16 cellular contexts compared by ENCODE assay signal in the genomic region with DNA sequence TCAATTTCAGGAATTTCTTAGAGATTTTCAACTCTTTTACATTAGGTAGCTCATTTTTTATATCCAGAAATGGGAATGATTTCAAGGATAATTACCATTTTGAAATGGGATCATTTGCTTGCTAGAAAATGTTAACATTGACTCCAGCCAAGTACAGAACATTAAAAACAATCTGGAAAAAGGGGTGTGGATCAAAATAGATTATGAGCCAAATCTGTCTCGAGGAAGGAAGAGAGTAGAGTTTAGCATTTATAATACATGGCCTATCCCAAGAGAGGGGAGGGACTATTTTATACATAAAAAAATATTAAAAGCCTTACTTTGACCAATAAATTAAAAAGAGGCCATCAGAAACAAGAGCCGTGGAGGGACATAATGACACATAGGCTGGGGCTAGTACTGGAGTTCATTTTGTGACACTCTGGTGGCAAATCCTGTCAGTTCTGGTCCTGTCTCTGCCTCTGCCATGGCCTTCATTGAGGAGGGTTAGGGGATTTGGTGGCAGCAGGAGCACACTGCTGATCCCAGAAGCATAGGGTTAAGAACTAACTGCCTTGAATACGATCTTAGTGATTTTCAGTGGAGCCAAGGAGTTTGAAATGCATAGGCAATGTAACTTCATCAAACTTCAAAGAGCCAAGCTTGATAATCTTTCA. TPM values are rescaled to one million over a fixed set of nuclear protein-coding genes. Genes with fewer than 3 reads are reported as not detected.
DNase-seq lines count a peak whose midpoint lies in the region; ATAC-seq and TF ChIP-seq lines count a peak whose summit lies in the region.
"Had no signal": no experiment of that assay in that cellular context is flagged by ENCODE, and none has a peak within 500 bp of the region (broad histone marks: within the 10 kb centered on the region; RNA-seq: fewer than 3 reads in every experiment).

No MANE protein-coding gene starts in this region.

- peak in 1 of 2 donors; percentile 11 for TF ChIP-seq POLR2A in adrenal gland (IDR thresholded peaks at IDR 0.05)

- no peaks in the 10 kb centered on the region for H3K9me3 ChIP-seq in adrenal gland (replicated peaks in 1 of 3)
- no peaks in the 10 kb centered on the region for H3K9me3 ChIP-seq in hepatocyte (ENCODE audit: low read depth)
- H3K9me3 ChIP-seq in skeletal muscle tissue (ENCODE audit: control insufficient read depth in 3 of 3, low read length in 3 of 3), result no peaks in the 10 kb centered on the region
- H3K9me3 ChIP-seq: prostate gland had no signal

- 17 to 23% (median 21%) methylated on average over 3 of the region's 3 CpGs for WGBS in adrenal gland, 4 donors
- WGBS in hepatocyte (ENCODE audit: low lambda C conversion rate, missing lambda C conversion rate), result 63% methylated on average over 3 of the region's 3 CpGs

- intact Hi-C loops in adrenal gland (cut with DNase I), result no loop called here

- H3K27me3 ChIP-seq in GM23338 (ENCODE audit: insufficient read depth) (no peaks in the 10 kb centered on the region), adrenal gland (no peaks in the 10 kb centered on the region), hepatocyte (no peaks in the 10 kb centered on the region), skeletal muscle tissue (ENCODE audit: control insufficient read depth in 3 of 3, insufficient read depth in 3 of 3, low read length in 3 of 3) (no peaks in the 10 kb centered on the region)
- H3K27me3 ChIP-seq: BLaER1 had no signal

- H3K4me3 ChIP-seq in GM23338 (no peak overlapping the region), adrenal gland (no peak overlapping the region), hepatocyte (no peak overlapping the region), skeletal muscle tissue (ENCODE audit: low read length in 3 of 3) (peak overlapping the region in 1 of 3 donors; percentile 9)
- H3K4me3 ChIP-seq: BLaER1, prostate gland had no signal

- H3K9me3 Mint-ChIP-seq in GM23338, result peaks cover 8% of the 10 kb centered on the region; the same call in 2 of the 3 replicates

- H3K27ac ChIP-seq in GM23338 (ENCODE audit: low read depth) (no peak overlapping the region), adrenal gland (peak overlapping the region; percentile 1 to 39 (median 25)), hepatocyte (peak overlapping the region; percentile 8), skeletal muscle tissue (ENCODE audit: low read depth, low read length) (peak overlapping the region; percentile 54)
- H3K27ac ChIP-seq: BLaER1, prostate gland had no signal

- no peak for DNase-seq in GM23338 (ENCODE audit: low spot score)
- no peak for DNase-seq in adrenal gland
- no peak for DNase-seq in hepatocyte (ENCODE audit: low spot score)
- no peak for DNase-seq in SHP77 treated with DMSO at 0.1 percent for 48 hours (lab: John Stamatoyannopoulos, UW)
- no peak for DNase-seq in NCI-H1436 treated with DMSO at 0.1 percent for 48 hours (lab: John Stamatoyannopoulos, UW)
- DNase-seq: activated CD4-positive, alpha-beta T cell treated with anti-CD3 and anti-CD28 coated beads, Interleukin-2, amount 10 ng/mL, durations not matched to agents 24 days and 14 days; activated naive CD8-positive, alpha-beta T cell treated with anti-CD3 and anti-CD28 coated beads, Interleukin-2, amount 10 ng/mL, durations not matched to agents 7 days and 5 days; DMS79 treated with DMSO at 0.1 percent for 48 hours; head of caudate nucleus; KG1; NCI-H1092 treated with DMSO at 0.1 percent for 48 hours; SIG-M5 had no signal

- H3K27me3 Mint-ChIP-seq in GM23338 (ENCODE audit: insufficient read depth, low read depth, poor library complexity), result peaks cover 2% of the 10 kb centered on the region
- H3K27me3 Mint-ChIP-seq: activated CD4-positive, alpha-beta T cell treated with anti-CD3 and anti-CD28 coated beads, Interleukin-2, amount 10 ng/mL, durations not matched to agents 24 days and 14 days; activated naive CD8-positive, alpha-beta T cell treated with anti-CD3 and anti-CD28 coated beads, Interleukin-2, amount 10 ng/mL, durations not matched to agents 7 days and 5 days had no signal

- peaks cover 9% of the 10 kb centered on the region; the same call in 1 of the 2 replicates for H3K4me1 ChIP-seq in GM23338 (ENCODE audit: insufficient read depth)
- peaks cover 18 to 32% of the 10 kb centered on the region in 2 donors for H3K4me1 ChIP-seq in adrenal gland (replicated peaks in 1 of 2)
- peaks cover 4% of the 10 kb centered on the region for H3K4me1 ChIP-seq in hepatocyte (ENCODE audit: insufficient read depth)
- H3K4me1 ChIP-seq in skeletal muscle tissue (ENCODE audit: control insufficient read depth in 3 of 3, insufficient read depth in 3 of 3, low read length in 3 of 3), result peaks cover 15 to 27% (median 18%) of the 10 kb centered on the region in 3 donors
- H3K4me1 ChIP-seq: BLaER1 had no signal

- H2AFZ ChIP-seq in GM23338 (no peak overlapping the region), hepatocyte (no peak overlapping the region)

- H4K20me1 ChIP-seq in GM23338 (replicated peaks; ENCODE audit: insufficient read depth), result peaks cover 87% of the 10 kb centered on the region
- H4K20me1 ChIP-seq in hepatocyte (ENCODE audit: insufficient read depth, poor library complexity, severe bottlenecking), result peaks cover 93% of the 10 kb centered on the region

- no peak overlapping the region for H3K4me3 Mint-ChIP-seq in GM23338
- H3K4me3 Mint-ChIP-seq: activated CD4-positive, alpha-beta T cell treated with anti-CD3 and anti-CD28 coated beads, Interleukin-2, amount 10 ng/mL, durations not matched to agents 24 days and 14 days; activated naive CD8-positive, alpha-beta T cell treated with anti-CD3 and anti-CD28 coated beads, Interleukin-2, amount 10 ng/mL, durations not matched to agents 7 days and 5 days had no signal

- no peaks in the 10 kb centered on the region for H3K9me2 ChIP-seq in GM23338 (ENCODE audit: insufficient read depth)
- no peaks in the 10 kb centered on the region for H3K9me2 ChIP-seq in hepatocyte (replicated peaks; ENCODE audit: insufficient read depth)

- peaks cover 100% of the 10 kb centered on the region for H3K79me2 ChIP-seq in GM23338 (replicated peaks; ENCODE audit: insufficient read depth)
- peaks cover 100% of the 10 kb centered on the region for H3K79me2 ChIP-seq in hepatocyte

- no peak overlapping the region for H3K4me2 ChIP-seq in GM23338
- no peak overlapping the region for H3K4me2 ChIP-seq in hepatocyte
- H3K4me2 ChIP-seq: BLaER1 had no signal

- peak; percentile 51 for ATAC-seq in GM23338
- ATAC-seq in GM21360 (IDR thresholded peaks at IDR 0.05; ENCODE audit: unreplicated experiment), result no peak

- peaks cover 12% of the 10 kb centered on the region for H3K4me1 Mint-ChIP-seq in GM23338

- TF ChIP-seq CTCF in GM23338 (conservative IDR thresholded peaks at IDR 0.05; ENCODE audit: low read depth in 2 of 2) (no peak), adrenal gland (IDR thresholded peaks at IDR 0.05) (no peak), hepatocyte (IDR thresholded peaks at IDR 0.05; ENCODE audit: poor library complexity) (no peak)

- no peaks in the 10 kb centered on the region; the same call in 1 of the 2 replicates for H3K36me3 ChIP-seq in GM23338 (ENCODE audit: insufficient read depth)
- H3K36me3 ChIP-seq in adrenal gland (replicated peaks in 1 of 2), result no peaks in the 10 kb centered on the region
- H3K36me3 ChIP-seq in hepatocyte (replicated peaks; ENCODE audit: insufficient read depth, low read depth), result no peaks in the 10 kb centered on the region
- H3K36me3 ChIP-seq in skeletal muscle tissue (ENCODE audit: control insufficient read depth in 3 of 3, insufficient read depth in 3 of 3, low read length in 3 of 3), result peaks cover 0 to 3% (median 0%) of the 10 kb centered on the region in 3 donors
- H3K36me3 ChIP-seq: prostate gland had no signal

- peaks cover 37% of the 10 kb centered on the region for H3K36me3 Mint-ChIP-seq in GM23338 (ENCODE audit: low read depth)

- peak overlapping the region in 2 of 3 donors; percentile 2 to 18 for H3K9ac ChIP-seq in skeletal muscle tissue (ENCODE audit: low read depth in 1 of 3, low read length in 3 of 3)
- H3K9ac ChIP-seq: BLaER1 had no signal

- peak overlapping the region; percentile 15; the same call in 1 of the 2 replicates for H3K27ac Mint-ChIP-seq in GM23338
- H3K27ac Mint-ChIP-seq: activated CD4-positive, alpha-beta T cell treated with anti-CD3 and anti-CD28 coated beads, Interleukin-2, amount 10 ng/mL, durations not matched to agents 24 days and 14 days; activated naive CD8-positive, alpha-beta T cell treated with anti-CD3 and anti-CD28 coated beads, Interleukin-2, amount 10 ng/mL, durations not matched to agents 7 days and 5 days had no signal

- H3F3A ChIP-seq in GM23338 (replicated peaks; ENCODE audit: low read depth), result no peaks in the 10 kb centered on the region

TF ChIP-seq in GM23338, 12 proteins besides CTCF, POLR2A, EP300 and RAD21 (continues in another document):
- TF ChIP-seq ZNF331 (CRISPR knock-in tag; IDR thresholded peaks at IDR 0.05; ENCODE audit: low read depth), result no peak
- TF ChIP-seq EZH2 (IDR thresholded peaks at IDR 0.05; ENCODE audit: low read depth, unreplicated experiment), result no peak
- TF ChIP-seq JUNB (IDR thresholded peaks at IDR 0.05; ENCODE audit: unreplicated experiment), result no peak
- TF ChIP-seq STAT1 (IDR thresholded peaks at IDR 0.05; ENCODE audit: unreplicated experiment), result no peak
- TF ChIP-seq EZH2phosphoT487 (IDR thresholded peaks at IDR 0.05; ENCODE audit: unreplicated experiment), result no peak
- TF ChIP-seq POLR2AphosphoS5 (IDR thresholded peaks at IDR 0.05; ENCODE audit: low read depth), result no peak

RNA-seq across cellular contexts. Expression of gene PPP6R3, which starts 20.4 kb away (rescaled TPM):
- 220 and 268 TPM in 2 replicates for total RNA-seq in GM23338 (2014; rRNA removed; shearing (Covaris generic))
- polyA plus RNA-seq in GM23338 (2016; fragmentation: Nextera tagmentation; extraction: Ambion mirVana), result 138 and 170 TPM in 2 replicates
- 100 to 1,000 TPM in 2 of 8 donors, 10 to 100 TPM in 6; 68.9 to 180 (median 94.0) TPM for total RNA-seq in adrenal gland
- 10 to 100 TPM; 40.2 to 65.6 (median 52.9) TPM for polyA plus RNA-seq in adrenal gland
- total RNA-seq in hepatocyte, result 108 and 126 TPM in 2 replicates
- polyA plus RNA-seq in hepatocyte, result 31.5 and 57.3 TPM in 2 replicates
- total RNA-seq in skeletal muscle tissue, result 103 TPM
